ENCODE assay signal across 9 cellular contexts in the genomic region with DNA sequence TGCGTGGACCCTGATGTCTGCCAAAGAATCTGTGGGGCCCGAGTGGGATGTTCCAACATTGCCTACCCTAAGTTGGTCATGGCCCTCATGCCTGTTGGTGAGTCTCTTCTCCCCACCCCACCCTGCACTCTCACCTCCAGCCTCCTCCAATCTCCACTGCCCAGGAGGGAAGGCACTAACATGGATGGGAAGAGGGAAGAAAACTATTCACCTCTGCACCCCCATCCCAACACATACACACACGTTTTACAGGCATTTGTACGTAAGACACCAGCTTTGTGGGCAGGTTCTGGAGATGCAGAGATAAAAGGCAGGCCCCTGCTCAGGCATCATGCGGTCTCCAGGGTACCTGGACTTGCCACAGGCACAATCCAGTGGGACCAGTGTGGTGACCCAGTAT. TPM values are rescaled to one million over a fixed set of nuclear protein-coding genes. Genes with fewer than 3 reads are reported as not detected.
"Had no signal": no experiment of that assay in that cellular context is flagged by ENCODE, and none has a peak within 500 bp of the region (broad histone marks: within the 10 kb centered on the region; RNA-seq: fewer than 3 reads in every experiment).

No MANE protein-coding gene starts in this region.

- H3K4me3 ChIP-seq: GM12878 had no signal

- ATAC-seq: GM12878 had no signal

- FAIRE-seq: G401.6, GM12878, GM12891, GM12892, GM18507, GM19239 had no signal

- DNase-seq: GDM1, GF-D8 had no signal

RNA-seq across cellular contexts. Expression of gene SLC5A9, which starts 11.2 kb away (rescaled TPM):
- total RNA-seq: G401, GM12878 had no signal
